In genomic region chr1:235057385-235058306, GRCh38 we compare ENCODE assay signal across 21 cellular contexts.
"Had no signal": no experiment of that assay in that cellular context is flagged by ENCODE, and none has a peak within 500 bp of the region (broad histone marks: within the 10 kb centered on the region; RNA-seq: fewer than 3 reads in every experiment).

No MANE protein-coding gene starts in this region.

- DNase-seq: activated CD4-positive, alpha-beta T cell treated with anti-CD3 and anti-CD28 coated beads, Interleukin-2, amount 50 U/mL, for 1 hour; activated CD4-positive, CD25-positive, alpha-beta regulatory T cell treated with anti-CD3 and anti-CD28 coated beads, Interleukin-2, amount 50 U/mL, for 72 hours; activated CD8-positive, alpha-beta memory T cell treated with anti-CD3 and anti-CD28 coated beads, Interleukin-2, amount 50 U/mL, for 4 hours; activated effector memory CD4-positive, alpha-beta T cell treated with anti-CD3 and anti-CD28 coated beads, Interleukin-2, amount 50 U/mL, for 16 hours; caudate nucleus; foreskin melanocyte; glutamatergic neuron; hippocampal formation; left ventricle myocardium inferior; mesenchymal stem cell; mucosa of descending colon; naive B cell; ovary; stimulated activated CD4-positive, alpha-beta T cell treated with anti-CD3 and anti-CD28 coated beads, Interleukin-4, amount 100 ng/mL, for 1 hour; stomach; upper lobe of left lung had no signal

- FAIRE-seq: islet of Langerhans had no signal

- H3K4me2 ChIP-seq: neural progenitor cell, smooth muscle cell had no signal

- ATAC-seq: sciatic nerve had no signal

- H3K9me3 ChIP-seq: left ventricle myocardium inferior, mucosa of descending colon, ovary, stomach, upper lobe of left lung had no signal

- H3K9ac ChIP-seq: neural progenitor cell had no signal

- H3K4me3 ChIP-seq: coronary artery, left ventricle myocardium inferior, mucosa of descending colon, neural progenitor cell, ovary, smooth muscle cell, stomach, upper lobe of left lung had no signal

- H3K27me3 ChIP-seq: neural progenitor cell, ovary, stomach, upper lobe of left lung had no signal

- H2AFZ ChIP-seq: neural progenitor cell had no signal

- H3K27ac ChIP-seq: coronary artery, left ventricle myocardium inferior, neural progenitor cell, ovary, stomach, upper lobe of left lung had no signal

- H3K36me3 ChIP-seq: left ventricle myocardium inferior, neural progenitor cell, ovary, stomach, upper lobe of left lung had no signal
